ENCODE assay signal across 27 cellular contexts in the genomic region with DNA sequence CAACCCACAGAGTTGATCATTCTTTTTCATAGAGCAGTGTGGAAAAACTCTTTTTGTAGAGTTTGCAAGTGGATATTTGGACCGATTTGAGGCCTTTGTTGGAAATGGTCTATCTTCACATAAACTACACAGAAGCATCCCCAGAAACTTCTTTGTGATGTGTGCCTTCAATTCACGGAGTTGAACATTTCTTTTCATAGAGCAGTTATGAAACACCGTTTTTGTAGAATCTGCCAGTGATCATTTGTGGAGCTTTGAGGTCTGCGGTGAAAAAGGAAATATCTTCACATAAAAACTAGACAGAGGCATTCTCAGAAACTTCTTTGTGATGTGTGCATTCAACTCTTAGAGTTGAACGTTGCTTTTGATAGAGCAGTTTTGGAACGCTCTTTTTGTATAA.
"Had no signal": no experiment of that assay in that cellular context is flagged by ENCODE, and none has a peak within 500 bp of the region (broad histone marks: within the 10 kb centered on the region; RNA-seq: fewer than 3 reads in every experiment).

No MANE protein-coding gene starts in this region.

- H3K27me3 Mint-ChIP-seq: dendritic cell treated with granulocyte-macrophage colony-stimulating factor and Interleukin-4, amounts not matched to agents 40 ng/mL and 50 ng/mL, for 4 days; memory B cell; progenitor cell of endocrine pancreas had no signal

- H3K36me3 ChIP-seq: gastrocnemius medialis, neural progenitor cell, stomach, thyroid gland, vagina had no signal

- DNase-seq: effector CD8-positive, alpha-beta T cell; endodermal cell; foreskin fibroblast; gastrocnemius medialis; head of caudate nucleus; left ventricle myocardium superior; stimulated activated CD4-positive, alpha-beta T cell treated with anti-CD3 and anti-CD28 coated beads, Interleukin-12 subunit alpha, Interleukin-12 subunit beta, amount 100 ng/mL, for 4 hours; stimulated activated CD4-positive, alpha-beta T cell treated with anti-CD3 and anti-CD28 coated beads, Interleukin-1b, Interleukin-23, amount 100 ng/mL, for 48 hours; stimulated activated CD4-positive, alpha-beta T cell treated with anti-CD3 and anti-CD28 coated beads, Interleukin-4, amount 100 ng/mL, for 1 hour; stimulated activated naive CD4-positive, alpha-beta T cell treated with Interleukin-2 at 50 U/mL for 16 hours; stomach; thyroid gland; trophoblast cell had no signal

- H3K27me3 ChIP-seq: gastrocnemius medialis, neural progenitor cell, stomach, thyroid gland, vagina had no signal

- H3K27ac Mint-ChIP-seq: dendritic cell treated with granulocyte-macrophage colony-stimulating factor and Interleukin-4, amounts not matched to agents 40 ng/mL and 50 ng/mL, for 4 days; endodermal cell; memory B cell; nephron; neural progenitor cell; progenitor cell of endocrine pancreas; stimulated activated effector memory CD8-positive, alpha-beta T cell treated with anti-CD3 and anti-CD28 coated beads, Interleukin-12 subunit alpha, Interleukin-12 subunit beta, amount 100 ng/mL, for 72 hours had no signal

- ATAC-seq: esophagus mucosa; gastrocnemius medialis; left ventricle myocardium superior; sciatic nerve; stimulated activated effector memory CD8-positive, alpha-beta T cell treated with anti-CD3 and anti-CD28 coated beads, Interleukin-12 subunit alpha, Interleukin-12 subunit beta, amount 100 ng/mL, for 72 hours had no signal

- H3K4me1 ChIP-seq: gastrocnemius medialis, neural progenitor cell, parathyroid adenoma, stomach, thyroid gland, vagina had no signal

- H3K4me3 Mint-ChIP-seq: dendritic cell treated with granulocyte-macrophage colony-stimulating factor and Interleukin-4, amounts not matched to agents 40 ng/mL and 50 ng/mL, for 4 days; endodermal cell; memory B cell; nephron; neural progenitor cell; stimulated activated effector memory CD8-positive, alpha-beta T cell treated with anti-CD3 and anti-CD28 coated beads, Interleukin-12 subunit alpha, Interleukin-12 subunit beta, amount 100 ng/mL, for 72 hours had no signal

- H3K4me3 ChIP-seq: gastrocnemius medialis, lung, neural progenitor cell, smooth muscle cell, stomach, thyroid gland, vagina had no signal

- H3K4me1 Mint-ChIP-seq: endodermal cell; memory B cell; nephron; neural progenitor cell; stimulated activated effector memory CD8-positive, alpha-beta T cell treated with anti-CD3 and anti-CD28 coated beads, Interleukin-12 subunit alpha, Interleukin-12 subunit beta, amount 100 ng/mL, for 72 hours had no signal

- H3K9me3 ChIP-seq: gastrocnemius medialis, stomach, thyroid gland, vagina had no signal

- H2AFZ ChIP-seq: neural progenitor cell, parathyroid adenoma had no signal

- H3K9ac ChIP-seq: neural progenitor cell, parathyroid adenoma had no signal

- H3K36me3 Mint-ChIP-seq: memory B cell; neural progenitor cell; stimulated activated effector memory CD8-positive, alpha-beta T cell treated with anti-CD3 and anti-CD28 coated beads, Interleukin-12 subunit alpha, Interleukin-12 subunit beta, amount 100 ng/mL, for 72 hours had no signal

- H3K9me3 Mint-ChIP-seq: memory B cell; nephron; stimulated activated effector memory CD8-positive, alpha-beta T cell treated with anti-CD3 and anti-CD28 coated beads, Interleukin-12 subunit alpha, Interleukin-12 subunit beta, amount 100 ng/mL, for 72 hours had no signal

- FAIRE-seq: keratinocyte had no signal

- H3K4me2 ChIP-seq: neural progenitor cell, smooth muscle cell had no signal

- H3K79me2 ChIP-seq: parathyroid adenoma had no signal

- H3K27ac ChIP-seq: epithelial cell of prostate, gastrocnemius medialis, neural progenitor cell, parathyroid adenoma, stomach, thyroid gland, vagina had no signal
